ENCODE assay signal across 16 cellular contexts in genomic region chrX:40092808-40093435, GRCh38. TPM values are rescaled to one million over a fixed set of nuclear protein-coding genes. Genes with fewer than 3 reads are reported as not detected.
DNase-seq lines count a peak whose midpoint lies in the region; ATAC-seq, FAIRE-seq and TF ChIP-seq lines count a peak whose summit lies in the region.
"Had no signal": no experiment of that assay in that cellular context is flagged by ENCODE, and none has a peak within 500 bp of the region (broad histone marks: within the 10 kb centered on the region; RNA-seq: fewer than 3 reads in every experiment).

No MANE protein-coding gene starts in this region.

- H3K36me3 Mint-ChIP-seq in Caco-2 (ENCODE audit: insufficient read depth, unreplicated experiment) (peaks cover 11% of the 10 kb centered on the region), astrocyte (ENCODE audit: low read depth, unreplicated experiment) (no peaks in the 10 kb centered on the region), natural killer cell (no peaks in the 10 kb centered on the region)

- no peaks in the 10 kb centered on the region for H3K9me3 Mint-ChIP-seq in Caco-2 (ENCODE audit: unreplicated experiment)
- no peaks in the 10 kb centered on the region for H3K9me3 Mint-ChIP-seq in astrocyte (ENCODE audit: unreplicated experiment)
- H3K9me3 Mint-ChIP-seq in natural killer cell, result no peaks in the 10 kb centered on the region

- H4K20me1 ChIP-seq in astrocyte (ENCODE audit: insufficient read depth, low read length), result peaks cover 56% of the 10 kb centered on the region

- H3K27ac ChIP-seq in HUES48 (ENCODE audit: low read depth, low read length) (peak overlapping the region; percentile 88), astrocyte (ENCODE audit: low read depth, low read length) (no peak overlapping the region), heart right ventricle (no peak overlapping the region)
- H3K27ac ChIP-seq: brain microvascular endothelial cell had no signal

- H3K79me2 ChIP-seq in astrocyte (ENCODE audit: insufficient read depth, low read length), result peaks cover 76% of the 10 kb centered on the region

- H3K27me3 Mint-ChIP-seq in Caco-2 (ENCODE audit: insufficient read depth, unreplicated experiment) (no peaks in the 10 kb centered on the region), astrocyte (ENCODE audit: low read depth, unreplicated experiment) (peaks cover 2% of the 10 kb centered on the region), natural killer cell (ENCODE audit: low read depth in 2 of 2) (peaks cover 0 to 32% of the 10 kb centered on the region in 2 donors)

- peak; percentile 82 for FAIRE-seq in astrocyte (lab: Jason Lieb, UNC)
- FAIRE-seq: endometrium had no signal

- no peak overlapping the region for H2AFZ ChIP-seq in astrocyte (ENCODE audit: low read depth, low read length)

- H3K4me3 Mint-ChIP-seq in Caco-2 (ENCODE audit: unreplicated experiment), result peak overlapping the region; percentile 66
- H3K4me3 Mint-ChIP-seq in astrocyte (ENCODE audit: unreplicated experiment), result peak overlapping the region; percentile 76
- peak overlapping the region; percentile 91 for H3K4me3 Mint-ChIP-seq in natural killer cell

- H3K4me1 Mint-ChIP-seq in Caco-2 (ENCODE audit: low read depth, unreplicated experiment) (peaks cover 18% of the 10 kb centered on the region), astrocyte (ENCODE audit: low read depth, unreplicated experiment) (peaks cover 17% of the 10 kb centered on the region), natural killer cell (peaks cover 48 to 52% of the 10 kb centered on the region in 2 donors)

- H3K4me2 ChIP-seq in astrocyte (ENCODE audit: low read length), result peak overlapping the region; percentile 92

- intact Hi-C loops in Caco-2 (cut with micrococcal nuclease; ENCODE audit: unreplicated experiment) (no loop called here), natural killer cell (cut with micrococcal nuclease) (no loop called here), heart right ventricle (cut with DNase I) (loop anchor here in 6 of 10 donors (5.0 to 10.0 kb wide), 7 partner anchors 78 to 618 kb away; no protein-coding TSS in a partner anchor)

- no TSS peak for BruUV-seq in Caco-2 (replicated peaks; lab: Mats Ljungman, UMichigan)

- H3K4me3 ChIP-seq in Caco-2 (ENCODE audit: low read depth, low read length) (no peak overlapping the region), HUES48 (ENCODE audit: low read depth, low read length) (peak overlapping the region; percentile 74), astrocyte (ENCODE audit: insufficient read depth, low read depth, low read length) (peak overlapping the region; percentile 10), heart right ventricle (no peak overlapping the region)

- H3K9me3 ChIP-seq in Caco-2 (no peaks in the 10 kb centered on the region), HUES48 (ENCODE audit: control insufficient read depth, insufficient read depth, low read length) (0 out of 2 replicates have a peak, but pooled peaks cover 5% of the 10 kb centered on the region), astrocyte (ENCODE audit: insufficient read depth, low read depth, low read length) (no peaks in the 10 kb centered on the region), heart right ventricle (no peaks in the 10 kb centered on the region)
- H3K9me3 ChIP-seq: heart left ventricle, MG63 had no signal

- H3K36me3 ChIP-seq in Caco-2 (ENCODE audit: control insufficient read depth, insufficient read depth, low read length) (no peaks in the 10 kb centered on the region), HUES48 (ENCODE audit: control insufficient read depth, insufficient read depth, low read length) (no peaks in the 10 kb centered on the region), astrocyte (ENCODE audit: insufficient read depth, low read length) (no peaks in the 10 kb centered on the region), heart right ventricle (no peaks in the 10 kb centered on the region)
- H3K36me3 ChIP-seq: brain microvascular endothelial cell, heart left ventricle, MG63 had no signal

- peak overlapping the region; percentile 64 for H3K9ac ChIP-seq in HUES48 (ENCODE audit: low read depth, low read length)
- no peak overlapping the region for H3K9ac ChIP-seq in astrocyte (ENCODE audit: low read length)

- POLR2A ChIA-PET in Caco-2 (lab: Charles Lee), result interaction anchor here (0.8 kb wide), 1 partner anchor 79 kb away, joined by 3 read pairs; no protein-coding TSS in a partner anchor

- H3K27me3 ChIP-seq in Caco-2 (replicated peaks; ENCODE audit: control insufficient read depth, insufficient read depth, low read length) (no peaks in the 10 kb centered on the region), HUES48 (ENCODE audit: control insufficient read depth, insufficient read depth, low read length) (peaks cover 21% of the 10 kb centered on the region; the same call in 1 of the 2 replicates), astrocyte (ENCODE audit: insufficient read depth, low read length) (no peaks in the 10 kb centered on the region), heart right ventricle (peaks cover 0 to 100% (median 0%) of the 10 kb centered on the region in 7 donors)
- H3K27me3 ChIP-seq: brain microvascular endothelial cell, MG63 had no signal

- TF ChIP-seq CTCF in Caco-2 (IDR thresholded peaks at IDR 0.05; ENCODE audit: insufficient read depth in 1 of 2, low read depth in 1 of 2, low read length in 1 of 2, severe bottlenecking in 1 of 2, unreplicated experiment in 1 of 2) (no peak), astrocyte (IDR thresholded peaks at IDR 0.05; ENCODE audit: insufficient read depth, low read depth, low read length) (no peak), natural killer cell (IDR thresholded peaks at IDR 0.05) (no peak), heart right ventricle (IDR thresholded peaks at IDR 0.05) (no peak)

- WGBS in heart right ventricle, 2 donors, result 94% methylated on average over 9 of the region's 9 CpGs

- DNase-seq in Caco-2 (no peak), astrocyte (ENCODE audit: low read depth) (no peak), natural killer cell (no peak), D341Med (ENCODE audit: low spot score) (no peak), heart right ventricle (no peak)
- no peak for DNase-seq in stimulated activated CD4-positive, alpha-beta T cell treated with anti-CD3 and anti-CD28 coated beads, Interleukin-12 subunit alpha, Interleukin-12 subunit beta, amount 100 ng/mL, for 4 hours
- DNase-seq: activated CD8-positive, alpha-beta memory T cell treated with anti-CD3 and anti-CD28 coated beads, Interleukin-2, amount 50 U/mL, for 4 hours; brain microvascular endothelial cell; DMS153; heart left ventricle; MG63; substantia nigra; T-helper 9 cell had no signal

- H3K27ac Mint-ChIP-seq in Caco-2 (ENCODE audit: unreplicated experiment), result peak overlapping the region; percentile 79
- H3K27ac Mint-ChIP-seq in astrocyte (ENCODE audit: unreplicated experiment), result peak overlapping the region; percentile 15
- H3K27ac Mint-ChIP-seq in natural killer cell, result no peak overlapping the region

- CTCF ChIA-PET in Caco-2 (lab: Charles Lee), result no interaction called here

- peaks cover 14% of the 10 kb centered on the region for H3K4me1 ChIP-seq in Caco-2
- peaks cover 29% of the 10 kb centered on the region for H3K4me1 ChIP-seq in HUES48 (ENCODE audit: control insufficient read depth, insufficient read depth, low read length)
- peaks cover 17% of the 10 kb centered on the region for H3K4me1 ChIP-seq in astrocyte (ENCODE audit: insufficient read depth, low read length)
- H3K4me1 ChIP-seq in heart right ventricle, result peaks cover 0 to 52% (median 26%) of the 10 kb centered on the region in 9 donors

- ATAC-seq in natural killer cell (no peak), heart right ventricle (no peak)
- ATAC-seq: heart left ventricle, right cardiac atrium had no signal

RNA-seq across cellular contexts. Expression of gene BCOR, which starts 4.8 kb away (rescaled TPM):
- total RNA-seq in Caco-2 (2022), result 16.2 and 18.6 TPM in 2 replicates
- 9.0 TPM in 2 replicates for total RNA-seq in astrocyte
- 10 to 100 TPM; 20.0 to 35.2 (median 29.2) TPM for total RNA-seq in natural killer cell
- 10 to 100 TPM; 12.4 to 27.2 (median 19.9) TPM for total RNA-seq in heart right ventricle
- polyA plus RNA-seq in heart right ventricle, result 10 to 100 TPM in 1 of 2 donors, 1 to 10 TPM in 1; 9.1 to 10.5 TPM

Comparison
In these comparisons a context has a peak if more than half of its experiments do, and no peak if none do; other contexts are left out.
1. H3K4me3 ChIP-seq: peak in HUES48 (single experiment) and astrocyte (single experiment); none in Caco-2 (single experiment) and heart right ventricle (0 of 10).
2. H3K27ac Mint-ChIP-seq: peak in Caco-2 (single experiment) and astrocyte (single experiment); none in natural killer cell (0 of 2).
3. intact Hi-C loops: an anchor here in heart right ventricle (5.0 to 10.0 kb wide); none called in Caco-2 and natural killer cell.
4. Peak in every context shown above with its lines, with median percentiles within 50 percentile points of each other: H3K4me3 Mint-ChIP-seq.